Comparison of ENCODE assay signal across 9 cellular contexts in the genomic region with DNA sequence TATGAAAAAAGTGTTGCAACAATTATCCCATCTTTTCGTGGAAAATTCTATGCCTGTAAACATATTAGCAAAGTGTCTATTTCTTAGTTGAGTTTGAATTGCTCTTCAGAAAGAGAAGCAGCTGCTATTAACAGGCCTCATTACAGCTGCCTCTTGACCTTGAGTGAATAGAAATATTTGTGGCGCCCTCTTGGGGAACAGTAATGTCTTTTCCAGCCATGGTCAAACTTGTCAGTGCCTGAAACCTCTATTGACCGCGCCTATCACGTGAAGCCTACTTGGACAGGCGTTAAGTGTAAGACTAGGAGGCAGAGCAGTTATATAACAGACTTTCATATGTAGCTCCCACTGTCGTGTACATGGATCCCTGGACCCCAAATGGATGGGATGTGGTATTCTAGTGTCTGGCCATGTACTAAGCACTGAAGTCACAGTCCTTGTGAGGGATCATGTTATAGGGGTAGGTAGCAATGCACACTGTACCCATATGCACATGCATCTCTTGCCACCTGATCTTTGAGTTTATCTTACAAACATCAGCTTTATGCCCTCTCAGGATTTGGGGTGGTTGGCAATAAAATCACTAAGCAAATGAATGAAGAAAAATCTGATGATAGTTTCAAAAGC.
DNase-seq lines count a peak whose midpoint lies in the region; ATAC-seq and TF ChIP-seq lines count a peak whose summit lies in the region.
"Had no signal": no experiment of that assay in that cellular context is flagged by ENCODE, and none has a peak within 500 bp of the region (broad histone marks: within the 10 kb centered on the region; RNA-seq: fewer than 3 reads in every experiment).

No MANE protein-coding gene starts in this region.

- H3K4me2 ChIP-seq in DND-41 (ENCODE audit: insufficient read depth, low read length): no peak overlapping the region
- H3K4me2 ChIP-seq in OCI-LY1 (ENCODE audit: low read length): no peak overlapping the region

- H3K4me3 ChIP-seq in DND-41 (ENCODE audit: low read depth in 1 of 2, low read length in 2 of 2) (no peak overlapping the region), OCI-LY1 (ENCODE audit: low read depth, low read length, poor library complexity, severe bottlenecking) (no peak overlapping the region)

- H3K9me2 ChIP-seq in OCI-LY1 (ENCODE audit: low read depth, low read length): no peaks in the 10 kb centered on the region

- H4K20me1 ChIP-seq in DND-41 (ENCODE audit: insufficient read depth, low read length) (no peaks in the 10 kb centered on the region), OCI-LY1 (ENCODE audit: insufficient read depth, low read length) (no peaks in the 10 kb centered on the region)

- H3K27ac Mint-ChIP-seq in activated naive CD8-positive, alpha-beta T cell treated with anti-CD3 and anti-CD28 coated beads for 36 hours: no peak overlapping the region
- H3K27ac Mint-ChIP-seq: natural killer cell treated with Interleukin-12 subunit alpha and Interleukin-12 subunit beta and Interleukin-15 and Interleukin-18, amount 100 ng/mL, for 72 hours had no signal

- H3K9me3 Mint-ChIP-seq in activated naive CD8-positive, alpha-beta T cell treated with anti-CD3 and anti-CD28 coated beads for 36 hours: peaks cover 8% of the 10 kb centered on the region
- H3K9me3 Mint-ChIP-seq: natural killer cell treated with Interleukin-12 subunit alpha and Interleukin-12 subunit beta and Interleukin-15 and Interleukin-18, amount 100 ng/mL, for 72 hours had no signal

- peaks cover 1% of the 10 kb centered on the region for H3K4me1 Mint-ChIP-seq in activated naive CD8-positive, alpha-beta T cell treated with anti-CD3 and anti-CD28 coated beads for 36 hours

- H3K9ac ChIP-seq in DND-41 (ENCODE audit: low read depth, low read length) (no peak overlapping the region), OCI-LY1 (ENCODE audit: low read length) (no peak overlapping the region)

- H3F3A ChIP-seq in OCI-LY1 (ENCODE audit: insufficient read depth, low read length): no peaks in the 10 kb centered on the region

- peak; percentile 29 for TF ChIP-seq CTCF in DND-41 (IDR thresholded peaks at IDR 0.05; ENCODE audit: borderline replicate concordance, extremely low read depth, low read length, poor library complexity, severe bottlenecking)
- peak; percentile 64 for TF ChIP-seq CTCF in OCI-LY1 (IDR thresholded peaks at IDR 0.05; ENCODE audit: low read length)

- no peak overlapping the region for H3K4me3 Mint-ChIP-seq in activated naive CD8-positive, alpha-beta T cell treated with anti-CD3 and anti-CD28 coated beads for 36 hours
- H3K4me3 Mint-ChIP-seq: natural killer cell treated with Interleukin-12 subunit alpha and Interleukin-12 subunit beta and Interleukin-15 and Interleukin-18, amount 100 ng/mL, for 72 hours had no signal

- H2AFZ ChIP-seq in DND-41 (ENCODE audit: low read depth, low read length) (no peak overlapping the region), OCI-LY1 (ENCODE audit: low read length) (no peak overlapping the region)

- no peak overlapping the region for H3K27ac ChIP-seq in DND-41 (ENCODE audit: low read length)
- H3K27ac ChIP-seq in OCI-LY1 (ENCODE audit: low read depth, low read length, poor library complexity, severe bottlenecking): no peak overlapping the region

- H3K79me2 ChIP-seq in DND-41 (ENCODE audit: insufficient read depth, low read length) (no peaks in the 10 kb centered on the region), OCI-LY1 (ENCODE audit: insufficient read depth, low read length) (no peaks in the 10 kb centered on the region)

- H3K36me3 Mint-ChIP-seq in activated naive CD8-positive, alpha-beta T cell treated with anti-CD3 and anti-CD28 coated beads for 36 hours: peaks cover 18% of the 10 kb centered on the region

- no peaks in the 10 kb centered on the region for H3K27me3 Mint-ChIP-seq in activated naive CD8-positive, alpha-beta T cell treated with anti-CD3 and anti-CD28 coated beads for 36 hours
- H3K27me3 Mint-ChIP-seq: natural killer cell treated with Interleukin-12 subunit alpha and Interleukin-12 subunit beta and Interleukin-15 and Interleukin-18, amount 100 ng/mL, for 72 hours had no signal

- no peak for DNase-seq in DND-41
- DNase-seq in HK-2 (ENCODE audit: unreplicated experiment): peak; percentile 8
- DNase-seq in fibroblast of peridontal ligament (ENCODE audit: extremely low read depth): peak; percentile 63
- DNase-seq in renal cortical epithelial cell (ENCODE audit: low read depth): peak; percentile 55
- no peak for DNase-seq in epidermal melanocyte (ENCODE audit: insufficient read length, low spot score)
- DNase-seq in activated naive CD8-positive, alpha-beta T cell treated with anti-CD3 and anti-CD28 coated beads for 36 hours: no peak

- H3K4me1 ChIP-seq in DND-41 (ENCODE audit: insufficient read depth, low read length) (no peaks in the 10 kb centered on the region), OCI-LY1 (ENCODE audit: insufficient read depth, low read length, severe bottlenecking) (no peaks in the 10 kb centered on the region)

- H3K9me3 ChIP-seq in DND-41 (ENCODE audit: insufficient read depth, low read length, severe bottlenecking) (peaks cover 3% of the 10 kb centered on the region), OCI-LY1 (ENCODE audit: low read length) (0 out of 2 replicates have a peak, but pooled peaks cover 2% of the 10 kb centered on the region)

- peak; percentile 35; the same call in 2 of the 3 replicates for ATAC-seq in DND-41 (ENCODE audit: insufficient read depth, low read depth)
- peak; percentile 78 for ATAC-seq in GM21367 (IDR thresholded peaks at IDR 0.05; ENCODE audit: unreplicated experiment)

- H3K27me3 ChIP-seq in DND-41 (ENCODE audit: insufficient read depth, low read length, poor library complexity) (no peaks in the 10 kb centered on the region), OCI-LY1 (ENCODE audit: insufficient read depth, low read length) (no peaks in the 10 kb centered on the region)

- H3K36me3 ChIP-seq in DND-41 (ENCODE audit: insufficient read depth, low read length) (0 out of 2 replicates have a peak, but pooled peaks cover 4% of the 10 kb centered on the region), OCI-LY1 (ENCODE audit: insufficient read depth, low read length) (no peaks in the 10 kb centered on the region)

Comparison
In these comparisons a context has a peak if more than half of its experiments do, and no peak if none do; other contexts are left out.
1. DNase-seq: peak in HK-2 (single experiment), fibroblast of peridontal ligament (single experiment) and renal cortical epithelial cell (single experiment); none in DND-41 (single experiment), epidermal melanocyte (single experiment) and activated naive CD8-positive, alpha-beta T cell treated with anti-CD3 and anti-CD28 coated beads for 36 hours (single experiment).